32 cellular contexts compared by ENCODE assay signal in the genomic region with DNA sequence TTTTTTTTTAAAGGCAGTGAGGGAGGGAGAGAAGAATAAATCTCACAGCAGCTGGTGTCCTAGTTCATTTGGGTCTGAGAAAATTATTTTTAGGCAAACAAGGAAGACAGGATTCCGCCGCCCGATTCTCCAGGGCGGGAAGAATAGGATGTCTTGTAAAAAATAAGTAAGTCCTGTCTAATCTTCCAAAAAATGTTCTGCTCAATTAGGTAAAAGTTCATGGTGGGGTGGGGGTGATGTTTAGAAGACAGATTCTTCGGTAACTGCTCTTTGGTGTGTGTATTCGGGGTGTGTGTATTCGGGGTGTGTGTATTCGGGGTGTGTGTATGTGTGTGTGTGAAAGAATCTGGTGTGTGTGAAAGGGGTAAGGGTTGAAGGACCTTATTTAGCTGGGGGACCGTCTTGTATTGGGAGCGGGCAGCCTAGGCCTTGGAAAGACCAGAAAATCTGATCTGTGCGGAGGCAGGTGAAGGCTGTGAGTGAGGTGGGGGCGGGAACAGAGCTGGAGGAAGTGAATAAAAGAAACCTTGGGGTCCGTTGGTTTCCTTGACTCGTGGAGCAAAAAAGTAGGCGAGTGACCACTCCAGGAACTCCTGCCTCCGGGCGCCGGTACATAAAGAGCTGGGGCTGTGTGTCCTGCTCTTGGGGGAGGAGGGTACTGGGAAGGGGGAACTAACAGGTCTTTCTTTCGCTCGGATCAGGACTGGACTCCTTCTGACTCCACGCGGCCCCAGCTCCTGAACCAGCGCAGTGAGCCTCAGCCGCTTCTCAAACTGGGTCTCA. TPM values are rescaled to one million over a fixed set of nuclear protein-coding genes. Genes with fewer than 3 reads are reported as not detected.
DNase-seq lines count a peak whose midpoint lies in the region; ATAC-seq, FAIRE-seq and TF ChIP-seq lines count a peak whose summit lies in the region.
"Had no signal": no experiment of that assay in that cellular context is flagged by ENCODE, and none has a peak within 500 bp of the region (broad histone marks: within the 10 kb centered on the region; RNA-seq: fewer than 3 reads in every experiment).

No MANE protein-coding gene starts in this region.

- H4K91ac ChIP-seq in H1 (replicated peaks; ENCODE audit: insufficient read length, low read length), result no peak overlapping the region

- POLR2A ChIA-PET in H1 (lab: Charles Lee; ENCODE audit: partially characterized antibody), result no interaction called here

- H3K4ac ChIP-seq in H1 (replicated peaks; ENCODE audit: insufficient read length, low read depth, low read length), result no peak overlapping the region

- H2AFZ ChIP-seq in H1 (ENCODE audit: low read length), result no peak overlapping the region

- no peaks in the 10 kb centered on the region for H3K9me3 ChIP-seq in H1 (ENCODE audit: insufficient read depth in 2 of 2, low read depth in 1 of 2, low read length in 1 of 2)
- no peaks in the 10 kb centered on the region for H3K9me3 ChIP-seq in adrenal gland (replicated peaks in 1 of 3)
- H3K9me3 ChIP-seq: A549, BE2C, pancreas had no signal

- H3K27me3 ChIP-seq in H7 (ENCODE audit: control insufficient read depth, insufficient read depth, low read length), result peaks cover 100% of the 10 kb centered on the region
- H3K27me3 ChIP-seq in H1 (replicated peaks in 1 of 4; ENCODE audit: control insufficient read depth in 3 of 4, extremely low read depth in 1 of 4, insufficient read depth in 3 of 4, low read length in 3 of 4), result peaks cover 99 to 100% (median 100%) of the 10 kb centered on the region in 4 experiments
- H3K27me3 ChIP-seq in adrenal gland, result peaks cover 94% of the 10 kb centered on the region

- peaks cover 92% of the 10 kb centered on the region for H3K27me3 Mint-ChIP-seq in activated CD4-positive, alpha-beta T cell treated with anti-CD3 and anti-CD28 coated beads, Interleukin-2, amount 10 ng/mL, durations not matched to agents 24 days and 14 days
- peaks cover 99% of the 10 kb centered on the region for H3K27me3 Mint-ChIP-seq in neural crest cell (ENCODE audit: low read depth)

- peaks cover 16% of the 10 kb centered on the region for H3K36me3 Mint-ChIP-seq in activated CD4-positive, alpha-beta T cell treated with anti-CD3 and anti-CD28 coated beads, Interleukin-2, amount 10 ng/mL, durations not matched to agents 24 days and 14 days (ENCODE audit: low read depth)
- no peaks in the 10 kb centered on the region for H3K36me3 Mint-ChIP-seq in neural crest cell (ENCODE audit: low read depth)

- FAIRE-seq in H1 (lab: Jason Lieb, UNC), result no peak
- FAIRE-seq: A549, islet of Langerhans, pancreas had no signal

- H3K4me1 ChIP-seq in H1 (replicated peaks in 1 of 4; ENCODE audit: control insufficient read depth in 3 of 4, insufficient read depth in 4 of 4, low read length in 3 of 4) (peaks cover 15 to 33% (median 22%) of the 10 kb centered on the region in 4 experiments), adrenal gland (replicated peaks in 1 of 2) (peaks cover 15 to 24% of the 10 kb centered on the region in 2 donors)
- H3K4me1 ChIP-seq: BE2C, foreskin keratinocyte had no signal

- H2BK20ac ChIP-seq in H1 (ENCODE audit: low read length), result no peak overlapping the region

- H3K4me3 ChIP-seq in H7 (ENCODE audit: insufficient read depth, low read depth, low read length) (no peak overlapping the region), H1 (ENCODE audit: extremely low read depth in 1 of 4, insufficient read depth in 2 of 4, low read depth in 3 of 4, low read length in 4 of 4) (0 out of 8 replicates have a peak overlapping the region, but pooled peaks of 1 of the 4 experiments have one; percentile 10), adrenal gland (no peak overlapping the region)
- H3K4me3 ChIP-seq: A549, lung, pancreas had no signal

- intact Hi-C loops in activated CD4-positive, alpha-beta T cell treated with anti-CD3 and anti-CD28 coated beads, Interleukin-2, amount 10 ng/mL, durations not matched to agents 24 days and 14 days (cut with micrococcal nuclease), result loop anchor here (5.0 kb wide), 1 partner anchor 61 kb away; no protein-coding TSS in a partner anchor
- intact Hi-C loops in adrenal gland (cut with DNase I), result no loop called here

- no peak for TF ChIP-seq EP300 in H1 (IDR thresholded peaks at IDR 0.05; ENCODE audit: borderline replicate concordance in 1 of 2, low read depth in 2 of 2, low read length in 2 of 2)

- 12% methylated on average over 24 of the region's 24 CpGs; no CpG with 5 or more reads in 1 of the 2 experiments for WGBS in H1 (ENCODE audit: extremely low coverage in 1 of 2, insufficient coverage in 1 of 2, insufficient read length in 1 of 2, insufficient replicate concordance in 2 of 2, low coverage in 1 of 2, low lambda C conversion rate in 2 of 2, missing lambda C conversion rate in 1 of 2), 2 experiments
- WGBS in adrenal gland, 4 donors, result 11 to 15% (median 14%) methylated on average over 24 of the region's 24 CpGs

- TF ChIP-seq RAD21 in H1 (IDR thresholded peaks at IDR 0.05 in 1 of 2, conservative IDR thresholded peaks at IDR 0.05 in 1 of 2; ENCODE audit: low read depth in 2 of 2, low read length in 2 of 2), result no peak

- H3K79me1 ChIP-seq in H1 (ENCODE audit: low read depth, low read length), result no peaks in the 10 kb centered on the region

- H2AK5ac ChIP-seq in H1 (ENCODE audit: low read depth, low read length), result no peak overlapping the region; the same call in 1 of the 2 replicates

- peak overlapping the region; percentile 16 to 32; a peak in 2 of 4 replicates for H3K4me2 ChIP-seq in H1 (ENCODE audit: insufficient read depth in 1 of 2, low read depth in 2 of 2, low read length in 2 of 2)
- H3K4me2 ChIP-seq: A549 had no signal

- TF ChIP-seq CTCF in H1 (IDR thresholded peaks at IDR 0.05; ENCODE audit: control extremely low read depth in 1 of 3, insufficient read depth in 1 of 3, low read depth in 1 of 3, low read length in 3 of 3) (no peak), neural crest cell (conservative IDR thresholded peaks at IDR 0.05) (no peak), adrenal gland (IDR thresholded peaks at IDR 0.05) (no peak)

- no peak overlapping the region for H3K56ac ChIP-seq in H1 (replicated peaks; ENCODE audit: insufficient read length, low read depth, low read length)

- H3K14ac ChIP-seq in H1 (ENCODE audit: insufficient read length), result no peak overlapping the region

- H3K27ac ChIP-seq in H1 (ENCODE audit: low read depth, low read length) (no peak overlapping the region), adrenal gland (no peak overlapping the region)
- H3K27ac ChIP-seq: A549, epithelial cell of prostate, foreskin keratinocyte, pancreas had no signal

- no peak overlapping the region for H3K23ac ChIP-seq in H1 (ENCODE audit: insufficient read length)

- no peak for DNase-seq in activated CD4-positive, alpha-beta T cell treated with anti-CD3 and anti-CD28 coated beads, Interleukin-2, amount 10 ng/mL, durations not matched to agents 24 days and 14 days
- DNase-seq in activated CD4-positive, alpha-beta T cell treated with anti-CD3 and anti-CD28 coated beads for 48 hours, result no peak
- peak; percentile 55 for DNase-seq in H7
- DNase-seq in H1 (ENCODE audit: low read depth in 1 of 2, low spot score in 2 of 2), result peak in 1 of 2 experiments; percentile 55
- DNase-seq in neural crest cell (ENCODE audit: low read depth, low spot score), result peak; percentile 12
- no peak for DNase-seq in adrenal gland
- no peak for DNase-seq in midbrain (lab: John Stamatoyannopoulos, UW)
- DNase-seq: activated naive CD4-positive, alpha-beta T cell; anterior cingulate cortex; BE2C; Calu3; central memory CD4-positive, alpha-beta T cell; foreskin keratinocyte; GOT3; hippocampal formation; NCI-H1092; NCI-H1930; NCI-H226; NCI-H748 treated with DMSO at 0.1 percent for 48 hours; stimulated activated CD4-positive, alpha-beta T cell treated with anti-CD3 and anti-CD28 coated beads, Interleukin-15, amount 100 ng/mL, for 24 hours; stimulated activated CD8-positive, alpha-beta memory T cell treated with anti-CD3 and anti-CD28 coated beads, Interleukin-4, amount 100 ng/mL, for 48 hours had no signal

- H4K5ac ChIP-seq in H1 (ENCODE audit: insufficient read length, low read depth, low read length), result no peak overlapping the region

- H3K4me1 Mint-ChIP-seq in activated CD4-positive, alpha-beta T cell treated with anti-CD3 and anti-CD28 coated beads, Interleukin-2, amount 10 ng/mL, durations not matched to agents 24 days and 14 days, result peaks cover 23% of the 10 kb centered on the region
- peaks cover 75% of the 10 kb centered on the region for H3K4me1 Mint-ChIP-seq in neural crest cell

- no peaks in the 10 kb centered on the region for H3K79me2 ChIP-seq in H1 (ENCODE audit: control insufficient read depth in 1 of 2, insufficient read depth in 2 of 2, low read length in 2 of 2)

- no peaks in the 10 kb centered on the region for H3K36me3 ChIP-seq in H7 (replicated peaks; ENCODE audit: control insufficient read depth, insufficient read depth, low read length)
- no peaks in the 10 kb centered on the region; a peak in 1 of 8 replicates for H3K36me3 ChIP-seq in H1 (ENCODE audit: control insufficient read depth in 2 of 4, insufficient read depth in 4 of 4, low read length in 3 of 4)
- no peaks in the 10 kb centered on the region for H3K36me3 ChIP-seq in adrenal gland (replicated peaks in 1 of 2)
- H3K36me3 ChIP-seq: BE2C, pancreas had no signal

- CTCF ChIA-PET in H1 (lab: Charles Lee; ENCODE audit: partially characterized antibody), result interaction anchor here (0.5 to 3.1 kb wide), 15 partner anchors 9 to 333 kb away, joined by 3 to 12 read pairs (median 4); no protein-coding TSS in a partner anchor

- no peak overlapping the region for H3K9ac ChIP-seq in H1 (replicated peaks in 1 of 4; ENCODE audit: extremely low read depth in 1 of 4, low read depth in 3 of 4, low read length in 3 of 4)

- peaks cover 28% of the 10 kb centered on the region for H3K9me3 Mint-ChIP-seq in activated CD4-positive, alpha-beta T cell treated with anti-CD3 and anti-CD28 coated beads, Interleukin-2, amount 10 ng/mL, durations not matched to agents 24 days and 14 days
- no peaks in the 10 kb centered on the region for H3K9me3 Mint-ChIP-seq in neural crest cell

- H3K4me3 Mint-ChIP-seq in activated CD4-positive, alpha-beta T cell treated with anti-CD3 and anti-CD28 coated beads, Interleukin-2, amount 10 ng/mL, durations not matched to agents 24 days and 14 days, result peak overlapping the region; percentile 27
- H3K4me3 Mint-ChIP-seq in neural crest cell, result peak overlapping the region; percentile 47

- H2BK5ac ChIP-seq in H1 (ENCODE audit: low read depth, low read length), result no peak overlapping the region

- H3K18ac ChIP-seq in H1 (ENCODE audit: extremely low read depth, low read length), result no peak overlapping the region; the same call in none of the 2 replicates

- peaks cover 3% of the 10 kb centered on the region; the same call in 1 of the 2 replicates for H3K23me2 ChIP-seq in H1 (ENCODE audit: low read depth, low read length)

- no peak overlapping the region for H2BK120ac ChIP-seq in H1 (replicated peaks; ENCODE audit: low read depth, low read length)

- no peak for ATAC-seq in HG03039 (IDR thresholded peaks at IDR 0.05; ENCODE audit: unreplicated experiment)
- ATAC-seq: foreskin keratinocyte, pancreas, Right ventricle myocardium inferior, sciatic nerve had no signal

- H4K20me1 ChIP-seq in H1 (replicated peaks in 1 of 2; ENCODE audit: control insufficient read depth in 1 of 2, insufficient read depth in 2 of 2, low read length in 2 of 2), result peaks cover 11 to 35% of the 10 kb centered on the region in 2 experiments

- no peak overlapping the region for H4K8ac ChIP-seq in H1 (ENCODE audit: extremely low read depth, insufficient read depth, low read length)

- H3K27ac Mint-ChIP-seq in activated CD4-positive, alpha-beta T cell treated with anti-CD3 and anti-CD28 coated beads, Interleukin-2, amount 10 ng/mL, durations not matched to agents 24 days and 14 days, result peak overlapping the region; percentile 64
- no peak overlapping the region for H3K27ac Mint-ChIP-seq in neural crest cell (ENCODE audit: unreplicated experiment)

- TF ChIP-seq POLR2A in H1 (IDR thresholded peaks at IDR 0.05; ENCODE audit: control extremely low read depth in 1 of 2, low read depth in 2 of 2, low read length in 2 of 2), result no peak
- TF ChIP-seq POLR2A in adrenal gland (IDR thresholded peaks at IDR 0.05), result no peak

- 0 out of 2 replicates have a peak overlapping the region, but pooled peaks have one; percentile 29 for H2BK15ac ChIP-seq in H1 (ENCODE audit: low read length)

- H2BK12ac ChIP-seq in H1 (ENCODE audit: low read depth, low read length), result peak overlapping the region; percentile 68; the same call in 1 of the 2 replicates

RNA-seq across cellular contexts. Expression of a gene that starts 4.4 kb away (rescaled TPM):
- not detected in 2 replicates for total RNA-seq in activated CD4-positive, alpha-beta T cell treated with anti-CD3 and anti-CD28 coated beads, Interleukin-2, amount 10 ng/mL, durations not matched to agents 24 days and 14 days
- not detected in 2 replicates for total RNA-seq in H7 (2014; rRNA removed; shearing (Covaris generic))
- not detected in 2 replicates for total RNA-seq in H1 (2021; fragmentation: NEBNext Ultra II Directional; extraction: Animal tissue kit (Norgen Biotek cat#: 25700))
- 0.33 and 0.35 TPM in 2 replicates for polyA plus RNA-seq in H1 (2011; rRNA removed)
- polyA plus RNA-seq in H1 (2011; cell fraction: cytosol; rRNA removed), result 0.13 TPM
- 1.0 TPM for polyA plus RNA-seq in H1 (2011; cell fraction: nucleus; rRNA removed)
- 0.18 to 0.59 TPM (median 0.23 TPM) in 4 replicates for polyA plus RNA-seq in H1 (2012, experiment 1 of 2)
- polyA plus RNA-seq in H1 (2012, experiment 2 of 2), result 0.13 TPM
- polyA plus RNA-seq in H1 (2013, experiment 1 of 2), result not detected
- not detected for polyA plus RNA-seq in H1 (2013, experiment 2 of 2)
- 0.69 TPM in 1 of 2 replicates, not detected in the other for polyA minus RNA-seq in H1 (2011; rRNA and poly(A)+ RNA removed)
- not detected for polyA minus RNA-seq in H1 (2011; cell fraction: cytosol; rRNA and poly(A)+ RNA removed)
- not detected for polyA minus RNA-seq in H1 (2011; cell fraction: nucleus; rRNA and poly(A)+ RNA removed)
- total RNA-seq in neural crest cell, result 52.1 and 52.2 TPM in 2 replicates
- total RNA-seq in adrenal gland, result not detected
- polyA plus RNA-seq in adrenal gland, result not detected
- total RNA-seq: Calu3, dermis microvascular lymphatic vessel endothelial cell, foreskin keratinocyte, lung, OCI-LY7, pancreas, Right ventricle myocardium inferior, sciatic nerve, ureter had no signal
- polyA plus RNA-seq: A549, foreskin keratinocyte, lung, pancreas had no signal

Comparison
In these comparisons a context has a peak if more than half of its experiments do, and no peak if none do; other contexts are left out.
1. DNase-seq: peak in H7 (single experiment) and neural crest cell (single experiment); none in activated CD4-positive, alpha-beta T cell treated with anti-CD3 and anti-CD28 coated beads, Interleukin-2, amount 10 ng/mL, durations not matched to agents 24 days and 14 days (single experiment), activated CD4-positive, alpha-beta T cell treated with anti-CD3 and anti-CD28 coated beads for 48 hours (single experiment), adrenal gland (0 of 7) and midbrain (single experiment).
2. RNA of a gene that starts 4.4 kb away (total RNA-seq): 52.1 to 52.2 TPM in neural crest cell; not detected in H1, not detected in activated CD4-positive, alpha-beta T cell treated with anti-CD3 and anti-CD28 coated beads, Interleukin-2, amount 10 ng/mL, durations not matched to agents 24 days and 14 days, not detected in H7 and not detected in adrenal gland; every median in the first group is over 10 times any median in the second.